15 cellular contexts compared by ENCODE assay signal in the genomic region with DNA sequence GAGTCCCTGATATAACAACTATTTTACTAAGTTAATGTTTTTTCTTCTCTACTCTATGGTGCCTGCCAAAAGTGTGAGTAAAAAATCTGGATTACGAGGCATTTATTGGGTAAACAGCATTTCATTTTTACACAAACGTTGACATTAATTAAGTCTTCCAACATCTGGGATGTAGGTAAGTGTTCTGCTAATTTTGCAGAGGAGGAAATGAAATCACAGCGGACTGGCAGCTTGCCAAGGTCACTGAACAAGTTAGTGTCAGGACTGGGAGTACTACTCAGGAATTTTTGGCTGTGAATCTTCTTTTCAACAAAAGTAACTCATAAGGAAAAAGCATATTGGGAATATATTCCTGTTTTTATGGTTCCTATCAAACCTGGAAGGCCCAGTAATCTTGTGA.
DNase-seq lines count a peak whose midpoint lies in the region; ATAC-seq and TF ChIP-seq lines count a peak whose summit lies in the region.
"Had no signal": no experiment of that assay in that cellular context is flagged by ENCODE, and none has a peak within 500 bp of the region (broad histone marks: within the 10 kb centered on the region; RNA-seq: fewer than 3 reads in every experiment).

No MANE protein-coding gene starts in this region.

- intact Hi-C loops in PC-3 (cut with micrococcal nuclease) = loop anchor here (10.0 kb wide), 1 partner anchor 619 kb away; no protein-coding TSS in a partner anchor
- intact Hi-C loops in esophagus muscularis mucosa (cut with DNase I) = no loop called here

- DNase-seq in AG10803 (ENCODE audit: low read depth) (peak; percentile 47), PC-3 (peak; percentile 75), fibroblast of pulmonary artery (ENCODE audit: low read depth) (peak; percentile 62), esophagus muscularis mucosa (ENCODE audit: extremely low spot score) (no peak), NCI-H1694 (lab: John Stamatoyannopoulos, UW) (no peak)
- DNase-seq in activated T-cell treated with anti-CD3 and anti-CD28 coated beads, Interleukin-2, amount 50 U/mL, for 24 hours = no peak
- DNase-seq: activated CD4-positive, alpha-beta T cell treated with anti-CD3 and anti-CD28 coated beads for 48 hours; activated effector memory CD4-positive, alpha-beta T cell treated with anti-CD3 and anti-CD28 coated beads, Interleukin-2, amount 50 U/mL, for 16 hours; cortex of kidney; hippocampal formation; NCI-H2227 treated with DMSO at 0.1 percent for 48 hours; stimulated activated CD4-positive, alpha-beta T cell treated with anti-CD3 and anti-CD28 coated beads, Interleukin-15, amount 100 ng/mL, for 24 hours had no signal

- H3K4me1 ChIP-seq in PC-3 (ENCODE audit: insufficient read depth, low read length) (peaks cover 21% of the 10 kb centered on the region), esophagus muscularis mucosa (peaks cover 0 to 15% (median 6%) of the 10 kb centered on the region in 4 donors)

- TF ChIP-seq CTCF in AG10803 (conservative IDR thresholded peaks at IDR 0.05; ENCODE audit: low read length) (no peak), PC-3 (conservative IDR thresholded peaks at IDR 0.05; ENCODE audit: low read depth, low read length) (no peak), fibroblast of pulmonary artery (IDR thresholded peaks at IDR 0.05; ENCODE audit: low read length, missing control alignments) (no peak), nephron (IDR thresholded peaks at IDR 0.05; ENCODE audit: unreplicated experiment in 3 of 3) (no peak), esophagus muscularis mucosa (IDR thresholded peaks at IDR 0.05) (no peak)

- peaks cover 25% of the 10 kb centered on the region for H3K4me1 Mint-ChIP-seq in nephron
- H3K4me1 Mint-ChIP-seq in activated T-cell treated with anti-CD3 and anti-CD28 coated beads, Interleukin-2, amount 50 U/mL, for 24 hours (ENCODE audit: low read depth) = no peaks in the 10 kb centered on the region

- ATAC-seq in PC-3 = peak; percentile 25
- no peak for ATAC-seq in activated CD4-positive, CD25-positive, alpha-beta regulatory T cell treated with anti-CD3 and anti-CD28 coated beads, Interleukin-2, amount 50 U/mL, for 24 hours

- H3K4me2 ChIP-seq in PC-3 (ENCODE audit: low read length) = no peak overlapping the region
- H3K4me2 ChIP-seq: KMS-11 had no signal

- no peaks in the 10 kb centered on the region for H3K36me3 Mint-ChIP-seq in nephron (ENCODE audit: low read depth)
- no peaks in the 10 kb centered on the region for H3K36me3 Mint-ChIP-seq in activated T-cell treated with anti-CD3 and anti-CD28 coated beads, Interleukin-2, amount 50 U/mL, for 24 hours (ENCODE audit: low read depth)

- no peak overlapping the region for H3K4me3 Mint-ChIP-seq in nephron
- no peak overlapping the region for H3K4me3 Mint-ChIP-seq in activated T-cell treated with anti-CD3 and anti-CD28 coated beads, Interleukin-2, amount 50 U/mL, for 24 hours

- no peaks in the 10 kb centered on the region for H3F3A ChIP-seq in PC-3 (ENCODE audit: low read length, unreplicated experiment)

- H3K9ac ChIP-seq in PC-3 (ENCODE audit: low read length) = no peak overlapping the region
- H3K9ac ChIP-seq: KMS-11 had no signal

- H4K20me1 ChIP-seq in PC-3 (ENCODE audit: low read length) = no peaks in the 10 kb centered on the region

- H3K27ac Mint-ChIP-seq in nephron = peak overlapping the region; percentile 34 to 84 (median 41)
- no peak overlapping the region for H3K27ac Mint-ChIP-seq in activated T-cell treated with anti-CD3 and anti-CD28 coated beads, Interleukin-2, amount 50 U/mL, for 24 hours

- no peaks in the 10 kb centered on the region for H3K36me3 ChIP-seq in PC-3 (ENCODE audit: low read depth, low read length)
- no peaks in the 10 kb centered on the region for H3K36me3 ChIP-seq in esophagus muscularis mucosa

- no peaks in the 10 kb centered on the region for H3K9me3 Mint-ChIP-seq in nephron
- H3K9me3 Mint-ChIP-seq in activated T-cell treated with anti-CD3 and anti-CD28 coated beads, Interleukin-2, amount 50 U/mL, for 24 hours = peaks cover 3% of the 10 kb centered on the region

- no peak for TF ChIP-seq POLR2A in esophagus muscularis mucosa (IDR thresholded peaks at IDR 0.05; ENCODE audit: low read depth)

- H2AFZ ChIP-seq in PC-3 (ENCODE audit: low read length) = no peak overlapping the region

- H3K4me3 ChIP-seq in AG10803 (ENCODE audit: low read length) = no peak overlapping the region
- no peak overlapping the region for H3K4me3 ChIP-seq in PC-3 (ENCODE audit: low read length)
- no peak overlapping the region for H3K4me3 ChIP-seq in fibroblast of pulmonary artery (replicated peaks; ENCODE audit: low read depth, low read length)
- no peak overlapping the region for H3K4me3 ChIP-seq in esophagus muscularis mucosa

- BruUV-seq in PC-3 (replicated peaks; lab: Mats Ljungman, UMichigan) = no TSS peak

- WGBS in esophagus muscularis mucosa = 24% methylated on average over 3 of the region's 3 CpGs

- H3K9me2 ChIP-seq in PC-3 (replicated peaks; ENCODE audit: low read length) = 0 out of 2 replicates have a peak, but pooled peaks cover 11% of the 10 kb centered on the region

- H3K9me3 ChIP-seq in PC-3 (ENCODE audit: low read length) = no peaks in the 10 kb centered on the region
- no peaks in the 10 kb centered on the region for H3K9me3 ChIP-seq in esophagus muscularis mucosa

- H3K27ac ChIP-seq in PC-3 (ENCODE audit: low read length) (no peak overlapping the region), esophagus muscularis mucosa (replicated peaks in 1 of 4) (no peak overlapping the region)
- H3K27ac ChIP-seq: KMS-11 had no signal

- TF ChIP-seq EP300 in esophagus muscularis mucosa (IDR thresholded peaks at IDR 0.05) = no peak

- POLR2A ChIA-PET in PC-3 (lab: Charles Lee; ENCODE audit: unreplicated experiment) = no interaction called here

- no peaks in the 10 kb centered on the region for H3K27me3 ChIP-seq in PC-3 (ENCODE audit: low read length)
- H3K27me3 ChIP-seq in esophagus muscularis mucosa = no peaks in the 10 kb centered on the region

- peaks cover 3% of the 10 kb centered on the region for H3K27me3 Mint-ChIP-seq in nephron (ENCODE audit: low read depth)
- no peaks in the 10 kb centered on the region for H3K27me3 Mint-ChIP-seq in activated T-cell treated with anti-CD3 and anti-CD28 coated beads, Interleukin-2, amount 50 U/mL, for 24 hours

- H3K79me2 ChIP-seq in PC-3 (ENCODE audit: low read length) = no peaks in the 10 kb centered on the region

- CTCF ChIA-PET in PC-3 (lab: Charles Lee) = no interaction called here

Comparison
In these comparisons a context has a peak if more than half of its experiments do, and no peak if none do; other contexts are left out.
1. DNase-seq: peak in AG10803 (single experiment), PC-3 (single experiment) and fibroblast of pulmonary artery (single experiment); none in activated T-cell treated with anti-CD3 and anti-CD28 coated beads, Interleukin-2, amount 50 U/mL, for 24 hours (single experiment), esophagus muscularis mucosa (single experiment) and NCI-H1694 (single experiment).